ENCODE assay signal across 8 cellular contexts in the genomic region with DNA sequence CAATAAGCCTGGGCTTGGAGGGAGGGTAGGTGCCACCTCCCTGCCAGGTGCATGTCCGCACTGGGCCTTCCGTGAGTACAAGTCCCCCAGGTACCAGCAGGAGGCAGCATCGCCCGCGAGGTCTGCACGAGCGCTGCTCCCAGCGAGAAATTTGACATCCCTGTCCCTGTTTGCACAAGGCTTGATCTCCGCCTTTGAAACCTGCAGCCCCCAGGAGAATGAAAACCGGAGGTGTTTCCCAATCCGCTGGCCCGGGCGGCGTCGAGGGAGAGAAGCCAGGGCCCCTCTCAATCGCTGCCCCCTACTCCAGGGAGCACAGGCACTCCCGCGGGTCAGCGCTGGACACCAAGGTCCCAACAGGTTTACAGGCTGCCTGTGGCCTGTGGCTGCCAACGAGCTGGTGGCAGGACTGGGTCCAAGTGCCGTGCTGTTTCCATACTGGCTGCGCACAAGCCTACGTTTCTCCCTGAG. TPM values are rescaled to one million over a fixed set of nuclear protein-coding genes. Genes with fewer than 3 reads are reported as not detected.
DNase-seq lines count a peak whose midpoint lies in the region; ATAC-seq and TF ChIP-seq lines count a peak whose summit lies in the region.

No MANE protein-coding gene starts in this region.

- H3K9ac ChIP-seq in subcutaneous abdominal adipose tissue (ENCODE audit: low read length in 5 of 5), result peak overlapping the region in 3 of 5 donors; percentile 66 to 77 (median 71)

- H3K4me1 Mint-ChIP-seq in activated CD8-positive, alpha-beta T cell treated with anti-CD3 and anti-CD28 coated beads for 36 hours (ENCODE audit: low read depth), result peaks cover 32% of the 10 kb centered on the region
- H3K4me1 Mint-ChIP-seq in natural killer cell treated with Interleukin-12 subunit alpha and Interleukin-12 subunit beta and Interleukin-15 and Interleukin-18, amount 100 ng/mL, for 72 hours (ENCODE audit: low read depth in 2 of 2), result peaks cover 12 to 47% of the 10 kb centered on the region in 2 donors

- no peaks in the 10 kb centered on the region for H3K27me3 Mint-ChIP-seq in activated CD8-positive, alpha-beta T cell treated with anti-CD3 and anti-CD28 coated beads for 36 hours
- H3K27me3 Mint-ChIP-seq in natural killer cell treated with Interleukin-12 subunit alpha and Interleukin-12 subunit beta and Interleukin-15 and Interleukin-18, amount 100 ng/mL, for 72 hours, result peaks cover 0 to 2% of the 10 kb centered on the region in 2 donors

- peak; percentile 80 for TF ChIP-seq CTCF in cardiac muscle cell (IDR thresholded peaks at IDR 0.05; ENCODE audit: low read depth, low read length)
- peak; percentile 96 for TF ChIP-seq CTCF in activated CD8-positive, alpha-beta T cell treated with anti-CD3 and anti-CD28 coated beads for 36 hours (IDR thresholded peaks at IDR 0.05)

- H3K4me1 ChIP-seq in cardiac muscle cell (ENCODE audit: low read depth) (peaks cover 16% of the 10 kb centered on the region), subcutaneous abdominal adipose tissue (ENCODE audit: control insufficient read depth in 5 of 5, insufficient read depth in 5 of 5, low read length in 5 of 5) (peaks cover 9 to 38% (median 35%) of the 10 kb centered on the region in 5 donors)
- peaks cover 26% of the 10 kb centered on the region for H3K4me1 ChIP-seq in effector memory CD4-positive, alpha-beta T cell (ENCODE audit: control insufficient read depth, insufficient read depth, low read length, poor library complexity, severe bottlenecking)

- no peak overlapping the region for H3K27ac ChIP-seq in cardiac muscle cell
- H3K27ac ChIP-seq in effector memory CD4-positive, alpha-beta T cell (ENCODE audit: insufficient read depth, low read length, poor library complexity, severe bottlenecking), result peak overlapping the region; percentile 80
- no peak overlapping the region for H3K27ac ChIP-seq in subcutaneous abdominal adipose tissue (ENCODE audit: low read depth, low read length)

- DNase-seq in cardiac muscle cell (ENCODE audit: low read depth in 1 of 2, low spot score in 1 of 2) (peak; percentile 58 to 78), cardiac septum (ENCODE audit: low spot score) (no peak), LoVo (ENCODE audit: low spot score) (peak; percentile 73)
- peak; percentile 91 for DNase-seq in activated CD8-positive, alpha-beta T cell treated with anti-CD3 and anti-CD28 coated beads for 36 hours
- peak; percentile 66 to 79 (median 75) for DNase-seq in effector memory CD4-positive, alpha-beta T cell
- DNase-seq in natural killer cell treated with Interleukin-12 subunit alpha and Interleukin-12 subunit beta and Interleukin-15 and Interleukin-18, amount 100 ng/mL, for 72 hours (ENCODE audit: low spot score), result peak; percentile 74

- H3K27me3 ChIP-seq in cardiac muscle cell, result peaks cover 11% of the 10 kb centered on the region
- no peaks in the 10 kb centered on the region for H3K27me3 ChIP-seq in effector memory CD4-positive, alpha-beta T cell (replicated peaks; ENCODE audit: control insufficient read depth, insufficient read depth, low read length, poor library complexity, severe bottlenecking)
- peaks cover 2 to 24% (median 21%) of the 10 kb centered on the region in 5 donors for H3K27me3 ChIP-seq in subcutaneous abdominal adipose tissue (ENCODE audit: control insufficient read depth in 5 of 5, insufficient read depth in 4 of 5, low read length in 5 of 5)

- H3K36me3 Mint-ChIP-seq in activated CD8-positive, alpha-beta T cell treated with anti-CD3 and anti-CD28 coated beads for 36 hours (ENCODE audit: low read depth), result peaks cover 12% of the 10 kb centered on the region
- H3K36me3 Mint-ChIP-seq in natural killer cell treated with Interleukin-12 subunit alpha and Interleukin-12 subunit beta and Interleukin-15 and Interleukin-18, amount 100 ng/mL, for 72 hours, result no peaks in the 10 kb centered on the region

- H3K36me3 ChIP-seq in cardiac muscle cell (peaks cover under 1% of the 10 kb centered on the region), subcutaneous abdominal adipose tissue (ENCODE audit: control insufficient read depth in 5 of 5, insufficient read depth in 5 of 5, low read length in 5 of 5) (peaks cover 0 to 5% (median 0%) of the 10 kb centered on the region in 5 donors)
- peaks cover 10% of the 10 kb centered on the region for H3K36me3 ChIP-seq in effector memory CD4-positive, alpha-beta T cell (ENCODE audit: control insufficient read depth, insufficient read depth, low read length)

- CTCF ChIA-PET in activated CD8-positive, alpha-beta T cell treated with anti-CD3 and anti-CD28 coated beads for 36 hours (lab: Charles Lee), result interaction anchor here (0.8 to 4.2 kb wide), 8 partner anchors 10 to 313 kb away, joined by 3 to 50 read pairs (median 4); no protein-coding TSS in a partner anchor

- intact Hi-C loops in cardiac septum (cut with DNase I), result loop anchor here (2.0 kb wide), 1 partner anchor 282 kb away; no protein-coding TSS in a partner anchor
- intact Hi-C loops in activated CD8-positive, alpha-beta T cell treated with anti-CD3 and anti-CD28 coated beads for 36 hours (cut with micrococcal nuclease), result no loop called here

- H3K27ac Mint-ChIP-seq in activated CD8-positive, alpha-beta T cell treated with anti-CD3 and anti-CD28 coated beads for 36 hours, result peak overlapping the region; percentile 77
- H3K27ac Mint-ChIP-seq in natural killer cell treated with Interleukin-12 subunit alpha and Interleukin-12 subunit beta and Interleukin-15 and Interleukin-18, amount 100 ng/mL, for 72 hours, result peak overlapping the region in 1 of 2 donors; percentile 78

- POLR2A ChIA-PET in activated CD8-positive, alpha-beta T cell treated with anti-CD3 and anti-CD28 coated beads for 36 hours (lab: Charles Lee), result interaction anchor here (1.0 kb wide), 1 partner anchor 10 kb away, joined by 4 read pairs; no protein-coding TSS in a partner anchor

- peak; percentile 64 for ATAC-seq in activated CD8-positive, alpha-beta T cell treated with anti-CD3 and anti-CD28 coated beads for 36 hours
- peak; percentile 63 to 66 for ATAC-seq in natural killer cell treated with Interleukin-12 subunit alpha and Interleukin-12 subunit beta and Interleukin-15 and Interleukin-18, amount 100 ng/mL, for 72 hours
- no peak for ATAC-seq in HG03565 (IDR thresholded peaks at IDR 0.05; ENCODE audit: unreplicated experiment)

- no peaks in the 10 kb centered on the region for H3K9me3 Mint-ChIP-seq in activated CD8-positive, alpha-beta T cell treated with anti-CD3 and anti-CD28 coated beads for 36 hours
- H3K9me3 Mint-ChIP-seq in natural killer cell treated with Interleukin-12 subunit alpha and Interleukin-12 subunit beta and Interleukin-15 and Interleukin-18, amount 100 ng/mL, for 72 hours, result no peaks in the 10 kb centered on the region

- peak overlapping the region; percentile 82 for H3K4me3 Mint-ChIP-seq in activated CD8-positive, alpha-beta T cell treated with anti-CD3 and anti-CD28 coated beads for 36 hours
- H3K4me3 Mint-ChIP-seq in natural killer cell treated with Interleukin-12 subunit alpha and Interleukin-12 subunit beta and Interleukin-15 and Interleukin-18, amount 100 ng/mL, for 72 hours, result peak overlapping the region; percentile 77

- peak overlapping the region; percentile 17 for H3K4me3 ChIP-seq in cardiac muscle cell
- peak overlapping the region; percentile 96 for H3K4me3 ChIP-seq in effector memory CD4-positive, alpha-beta T cell (ENCODE audit: insufficient read depth, low read depth, low read length, poor library complexity, severe bottlenecking)
- H3K4me3 ChIP-seq in subcutaneous abdominal adipose tissue (ENCODE audit: low read depth in 1 of 5, low read length in 5 of 5), result peak overlapping the region in 4 of 5 donors; percentile 50 to 71 (median 64)

- no peaks in the 10 kb centered on the region for H3K9me3 ChIP-seq in cardiac muscle cell (ENCODE audit: low read depth)
- no peaks in the 10 kb centered on the region for H3K9me3 ChIP-seq in effector memory CD4-positive, alpha-beta T cell (ENCODE audit: control insufficient read depth, low read length)
- H3K9me3 ChIP-seq in subcutaneous abdominal adipose tissue (ENCODE audit: control insufficient read depth in 5 of 5, low read length in 5 of 5), result no peaks in the 10 kb centered on the region

RNA-seq across cellular contexts. Expression of a gene that starts 1.0 kb away (rescaled TPM):
- 9.9 and 21.7 TPM in 2 replicates for total RNA-seq in cardiac muscle cell
- polyA plus RNA-seq in cardiac muscle cell, result 6.8 and 8.1 TPM in 2 replicates
- 9.8 TPM for total RNA-seq in cardiac septum
- total RNA-seq in activated CD8-positive, alpha-beta T cell treated with anti-CD3 and anti-CD28 coated beads for 36 hours, result 10 to 100 TPM; 63.2 to 69.5 TPM
- 100 to 1,000 TPM; 138 to 203 TPM for total RNA-seq in natural killer cell treated with Interleukin-12 subunit alpha and Interleukin-12 subunit beta and Interleukin-15 and Interleukin-18, amount 100 ng/mL, for 72 hours

RNA-seq across cellular contexts. Expression of a gene that starts 18.8 kb away (rescaled TPM):
- total RNA-seq in cardiac muscle cell (300 and 307 TPM in 2 replicates), cardiac septum (1,071 TPM)
- 286 and 326 TPM in 2 replicates for polyA plus RNA-seq in cardiac muscle cell
- 10 to 100 TPM; 29.0 to 34.0 TPM for total RNA-seq in activated CD8-positive, alpha-beta T cell treated with anti-CD3 and anti-CD28 coated beads for 36 hours
- total RNA-seq in natural killer cell treated with Interleukin-12 subunit alpha and Interleukin-12 subunit beta and Interleukin-15 and Interleukin-18, amount 100 ng/mL, for 72 hours, result 10 to 100 TPM; 10.9 to 46.2 TPM

Comparison
In these comparisons a context has a peak if more than half of its experiments do, and no peak if none do; other contexts are left out.
1. H3K4me3 ChIP-seq: peak in every context shown above with its lines; median percentile 96 in effector memory CD4-positive, alpha-beta T cell; 64 in subcutaneous abdominal adipose tissue; 17 in cardiac muscle cell.